1 cellular context compared by ENCODE assay signal in the genomic region with DNA sequence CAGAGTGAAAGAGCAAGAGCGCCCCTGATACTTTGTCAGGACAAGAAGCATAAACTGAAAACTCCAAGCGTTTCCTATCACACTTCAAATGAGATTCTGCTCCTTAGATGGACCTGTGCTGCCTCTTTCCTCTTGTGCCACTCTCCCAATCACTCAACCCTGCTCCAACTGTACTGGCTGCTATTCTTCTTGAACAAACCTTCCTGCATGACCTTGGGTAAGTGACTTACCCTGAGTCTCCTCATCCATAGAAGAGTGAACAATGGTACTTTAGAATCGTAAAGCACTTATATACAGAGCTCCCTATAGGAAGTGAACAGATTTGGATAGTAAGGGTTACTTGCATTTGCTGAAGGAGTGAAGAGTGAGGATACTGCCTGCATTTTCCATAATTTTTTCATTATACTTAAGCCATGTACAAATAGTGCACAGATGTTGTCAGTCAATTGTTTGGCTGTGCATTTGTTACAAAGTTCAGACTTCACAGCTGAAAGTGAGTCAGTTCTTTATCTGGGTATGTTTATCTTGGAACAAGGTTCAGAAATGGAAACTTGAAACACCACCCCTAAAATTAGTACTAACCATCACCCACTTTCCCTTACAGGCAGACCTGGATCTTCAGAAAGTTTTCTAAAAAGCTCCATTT.
TF ChIP-seq lines count a peak whose summit lies in the region.

No MANE protein-coding gene starts in this region.

TF ChIP-seq in HepG2, 621 proteins besides CTCF, POLR2A, EP300 and RAD21 (continued from another document and continues in another):
- TF ChIP-seq ZNF142 (CRISPR knock-in tag; IDR thresholded peaks at IDR 0.05): no peak
- no peak for TF ChIP-seq KLF6 (CRISPR knock-in tag; IDR thresholded peaks at IDR 0.05)
- TF ChIP-seq CREM (IDR thresholded peaks at IDR 0.05): peak; percentile 67; the same call in 1 of the 2 replicates
- no peak for TF ChIP-seq CREM (CRISPR knock-in tag; IDR thresholded peaks at IDR 0.05)
- TF ChIP-seq ZKSCAN5 (CRISPR knock-in tag; IDR thresholded peaks at IDR 0.05): no peak
- TF ChIP-seq ZBTB10 (CRISPR knock-in tag; IDR thresholded peaks at IDR 0.05; ENCODE audit: borderline replicate concordance): peak; percentile 52; the same call in 1 of the 2 replicates
- no peak for TF ChIP-seq HNRNPL (IDR thresholded peaks at IDR 0.05; ENCODE audit: low read depth, low read length)
- no peak for TF ChIP-seq XBP1 (CRISPR knock-in tag; IDR thresholded peaks at IDR 0.05)
- TF ChIP-seq, protein P1, sequence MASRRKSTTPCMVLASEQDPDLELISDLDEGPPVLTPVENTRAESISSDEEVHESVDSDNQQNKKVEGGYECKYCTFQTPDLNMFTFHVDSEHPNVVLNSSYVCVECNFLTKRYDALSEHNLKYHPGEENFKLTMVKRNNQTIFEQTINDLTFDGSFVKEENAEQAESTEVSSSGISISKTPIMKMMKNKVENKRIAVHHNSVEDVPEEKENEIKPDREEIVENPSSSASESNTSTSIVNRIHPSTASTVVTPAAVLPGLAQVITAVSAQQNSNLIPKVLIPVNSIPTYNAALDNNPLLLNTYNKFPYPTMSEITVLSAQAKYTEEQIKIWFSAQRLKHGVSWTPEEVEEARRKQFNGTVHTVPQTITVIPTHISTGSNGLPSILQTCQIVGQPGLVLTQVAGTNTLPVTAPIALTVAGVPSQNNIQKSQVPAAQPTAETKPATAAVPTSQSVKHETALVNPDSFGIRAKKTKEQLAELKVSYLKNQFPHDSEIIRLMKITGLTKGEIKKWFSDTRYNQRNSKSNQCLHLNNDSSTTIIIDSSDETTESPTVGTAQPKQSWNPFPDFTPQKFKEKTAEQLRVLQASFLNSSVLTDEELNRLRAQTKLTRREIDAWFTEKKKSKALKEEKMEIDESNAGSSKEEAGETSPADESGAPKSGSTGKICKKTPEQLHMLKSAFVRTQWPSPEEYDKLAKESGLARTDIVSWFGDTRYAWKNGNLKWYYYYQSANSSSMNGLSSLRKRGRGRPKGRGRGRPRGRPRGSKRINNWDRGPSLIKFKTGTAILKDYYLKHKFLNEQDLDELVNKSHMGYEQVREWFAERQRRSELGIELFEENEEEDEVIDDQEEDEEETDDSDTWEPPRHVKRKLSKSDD (CRISPR knock-in tag; IDR thresholded peaks at IDR 0.05; ENCODE audit: low read depth): no peak
- no peak for TF ChIP-seq E2F2 (CRISPR knock-in tag; IDR thresholded peaks at IDR 0.05; ENCODE audit: borderline replicate concordance)
- no peak for TF ChIP-seq ZNF770 (CRISPR knock-in tag; IDR thresholded peaks at IDR 0.05)
- TF ChIP-seq MIER3 (CRISPR knock-in tag; IDR thresholded peaks at IDR 0.05; ENCODE audit: borderline replicate concordance): 0 out of 2 replicates have a peak, but pooled peaks have one; percentile 60
- no peak for TF ChIP-seq AGO1 (IDR thresholded peaks at IDR 0.05; ENCODE audit: low read depth, low read length, poor library complexity, severe bottlenecking)
- no peak for TF ChIP-seq ZNF790 (CRISPR knock-in tag; IDR thresholded peaks at IDR 0.05; ENCODE audit: borderline replicate concordance)
- TF ChIP-seq PRDM10 (CRISPR knock-in tag; IDR thresholded peaks at IDR 0.05; ENCODE audit: low read depth): peak; percentile 23; the same call in 1 of the 2 replicates
- no peak for TF ChIP-seq ZNF451 (CRISPR knock-in tag; IDR thresholded peaks at IDR 0.05)
- TF ChIP-seq, protein P2, sequence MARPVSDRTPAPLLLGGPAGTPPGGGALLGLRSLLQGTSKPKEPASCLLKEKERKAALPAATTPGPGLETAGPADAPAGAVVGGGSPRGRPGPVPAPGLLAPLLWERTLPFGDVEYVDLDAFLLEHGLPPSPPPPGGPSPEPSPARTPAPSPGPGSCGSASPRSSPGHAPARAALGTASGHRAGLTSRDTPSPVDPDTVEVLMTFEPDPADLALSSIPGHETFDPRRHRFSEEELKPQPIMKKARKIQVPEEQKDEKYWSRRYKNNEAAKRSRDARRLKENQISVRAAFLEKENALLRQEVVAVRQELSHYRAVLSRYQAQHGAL (CRISPR knock-in tag; IDR thresholded peaks at IDR 0.05; ENCODE audit: not compliant biosample characterization): no peak
- TF ChIP-seq FOXK1 (CRISPR knock-in tag; IDR thresholded peaks at IDR 0.05; ENCODE audit: borderline replicate concordance, low read depth): peak; percentile 63; the same call in 1 of the 2 replicates
- no peak for TF ChIP-seq ZNF329 (CRISPR knock-in tag; IDR thresholded peaks at IDR 0.05; ENCODE audit: low read depth)
- no peak for TF ChIP-seq LRRFIP1 (CRISPR knock-in tag; conservative IDR thresholded peaks at IDR 0.05)
- peak; percentile 67 for TF ChIP-seq ATF3 (CRISPR knock-in tag; IDR thresholded peaks at IDR 0.05)
- TF ChIP-seq TEAD2 (CRISPR knock-in tag; IDR thresholded peaks at IDR 0.05): no peak
- no peak for TF ChIP-seq NAIF1 (CRISPR knock-in tag; IDR thresholded peaks at IDR 0.05; ENCODE audit: borderline replicate concordance)
- no peak for TF ChIP-seq ZNF34 (CRISPR knock-in tag; IDR thresholded peaks at IDR 0.05; ENCODE audit: borderline replicate concordance)
- TF ChIP-seq ETV5 (CRISPR knock-in tag; IDR thresholded peaks at IDR 0.05; ENCODE audit: borderline replicate concordance): peak; percentile 8; the same call in 1 of the 2 replicates
